Comparison of ENCODE assay signal across 11 cellular contexts in the genomic region with DNA sequence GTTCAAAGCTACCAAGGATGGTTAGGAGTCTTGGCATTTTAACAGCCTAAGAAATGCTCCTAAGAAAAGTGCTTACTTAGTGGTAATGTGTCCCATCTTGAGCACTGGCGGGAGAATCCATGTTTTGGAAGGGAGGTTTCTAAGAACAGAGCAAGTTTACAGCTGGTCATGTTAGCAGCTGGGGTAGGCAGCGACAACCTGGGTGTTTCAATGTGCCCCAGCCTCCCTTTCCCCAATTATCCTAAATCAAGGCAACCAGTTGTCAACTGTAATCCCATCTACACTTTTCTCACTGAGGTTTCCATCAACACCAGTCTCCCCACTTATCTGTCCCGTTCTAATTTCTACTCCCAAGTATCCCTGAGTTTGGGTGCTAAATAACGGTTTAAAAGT. TPM values are rescaled to one million over a fixed set of nuclear protein-coding genes. Genes with fewer than 3 reads are reported as not detected.
DNase-seq lines count a peak whose midpoint lies in the region; ATAC-seq and TF ChIP-seq lines count a peak whose summit lies in the region.
"Had no signal": no experiment of that assay in that cellular context is flagged by ENCODE, and none has a peak within 500 bp of the region (broad histone marks: within the 10 kb centered on the region; RNA-seq: fewer than 3 reads in every experiment).

No MANE protein-coding gene starts in this region.

- H3K9me3 Mint-ChIP-seq in activated T-cell treated with anti-CD3 and anti-CD28 coated beads, Interleukin-2, amount 50 U/mL, for 4 hours, result no peaks in the 10 kb centered on the region

- ATAC-seq in activated T-cell treated with anti-CD3 and anti-CD28 coated beads, Interleukin-2, amount 50 U/mL, for 4 hours, result no peak
- no peak for ATAC-seq in lower lobe of right lung
- ATAC-seq in thoracic aorta (ENCODE audit: insufficient number of reproducible peaks, low FRiP score, low read depth), result no peak
- ATAC-seq in esophagus mucosa, result no peak

- H3K9ac ChIP-seq in adipocyte (ENCODE audit: low read length), result peak overlapping the region; percentile 93

- no peaks in the 10 kb centered on the region for H3K36me3 ChIP-seq in adipocyte (ENCODE audit: control insufficient read depth, insufficient read depth, low read length, severe bottlenecking)
- no peaks in the 10 kb centered on the region for H3K36me3 ChIP-seq in lower lobe of right lung
- H3K36me3 ChIP-seq in thoracic aorta, result no peaks in the 10 kb centered on the region
- H3K36me3 ChIP-seq: right atrium auricular region had no signal

- H3K9me3 ChIP-seq in adipocyte (ENCODE audit: control insufficient read depth, low read length), result no peaks in the 10 kb centered on the region
- no peaks in the 10 kb centered on the region for H3K9me3 ChIP-seq in lower lobe of right lung
- H3K9me3 ChIP-seq in thoracic aorta, result no peaks in the 10 kb centered on the region
- H3K9me3 ChIP-seq: right atrium auricular region had no signal

- peaks cover 29% of the 10 kb centered on the region for H3K4me1 Mint-ChIP-seq in activated T-cell treated with anti-CD3 and anti-CD28 coated beads, Interleukin-2, amount 50 U/mL, for 4 hours (ENCODE audit: low read depth)

- intact Hi-C loops in lower lobe of right lung (cut with DNase I), result no loop called here

- TF ChIP-seq CTCF in lower lobe of right lung (IDR thresholded peaks at IDR 0.05) (no peak), thoracic aorta (IDR thresholded peaks at IDR 0.05) (no peak)

- H3K27me3 Mint-ChIP-seq in activated T-cell treated with anti-CD3 and anti-CD28 coated beads, Interleukin-2, amount 50 U/mL, for 4 hours (ENCODE audit: low read depth), result peaks cover 49% of the 10 kb centered on the region

- H3K27ac ChIP-seq in lower lobe of right lung, result peak overlapping the region; percentile 98
- H3K27ac ChIP-seq in thoracic aorta, result peak overlapping the region; percentile 95 to 100

- H3K4me3 ChIP-seq in adipocyte (ENCODE audit: low read length) (peak overlapping the region; percentile 91), lower lobe of right lung (peak overlapping the region; percentile 81), thoracic aorta (peak overlapping the region; percentile 96)

- DNase-seq in activated T-cell treated with anti-CD3 and anti-CD28 coated beads, Interleukin-2, amount 50 U/mL, for 4 hours, result no peak
- no peak for DNase-seq in activated T-cell treated with anti-CD3 and anti-CD28 coated beads, Interleukin-2, amount 50 U/mL, for 1 hour
- DNase-seq in adipocyte (ENCODE audit: low read depth), result no peak
- no peak for DNase-seq in lower lobe of right lung
- no peak for DNase-seq in thoracic aorta (ENCODE audit: low spot score)
- no peak for DNase-seq in UCSD-AML1 (lab: John Stamatoyannopoulos, UW; ENCODE audit: unreplicated experiment)
- no peak for DNase-seq in HUDEP-2 (lab: John Stamatoyannopoulos, UW; ENCODE audit: unreplicated experiment in 76 of 76)
- DNase-seq: activated effector memory CD4-positive, alpha-beta T cell treated with anti-CD3 and anti-CD28 coated beads, Interleukin-2, amount 50 U/mL, for 16 hours had no signal

- H3K4me3 Mint-ChIP-seq in activated T-cell treated with anti-CD3 and anti-CD28 coated beads, Interleukin-2, amount 50 U/mL, for 4 hours, result peak overlapping the region; percentile 56

- H3K4me1 ChIP-seq in adipocyte (ENCODE audit: control insufficient read depth, insufficient read depth, low read length), result peaks cover 16% of the 10 kb centered on the region
- H3K4me1 ChIP-seq in lower lobe of right lung, result peaks cover 10% of the 10 kb centered on the region
- H3K4me1 ChIP-seq in thoracic aorta (ENCODE audit: control insufficient read depth in 1 of 2, low read depth in 2 of 2), result peaks cover 5 to 10% of the 10 kb centered on the region in 2 donors

- H3K36me3 Mint-ChIP-seq in activated T-cell treated with anti-CD3 and anti-CD28 coated beads, Interleukin-2, amount 50 U/mL, for 4 hours (ENCODE audit: insufficient read depth), result no peaks in the 10 kb centered on the region
- H3K36me3 Mint-ChIP-seq: stimulated activated naive B cell treated with anti-CD40 and anti-IgM and Interleukin-4, amounts not matched to agents 10 μg/mL and 1 μg/mL and 100 μg/mL, for 72 hours had no signal

- H3K27me3 ChIP-seq in adipocyte (replicated peaks; ENCODE audit: control insufficient read depth, insufficient read depth, low read length), result no peaks in the 10 kb centered on the region
- no peaks in the 10 kb centered on the region for H3K27me3 ChIP-seq in lower lobe of right lung (ENCODE audit: low read depth)
- H3K27me3 ChIP-seq in thoracic aorta (replicated peaks; ENCODE audit: insufficient read depth), result no peaks in the 10 kb centered on the region
- H3K27me3 ChIP-seq: right atrium auricular region had no signal

RNA-seq across cellular contexts. Expression of a gene that starts 1.7 kb away (rescaled TPM):
- total RNA-seq in activated T-cell treated with anti-CD3 and anti-CD28 coated beads, Interleukin-2, amount 50 U/mL, for 4 hours, result under 1 TPM; 0.33 to 0.47 (median 0.38) TPM
- total RNA-seq in lower lobe of right lung (60.1 TPM), thoracic aorta (100 to 1,000 TPM; 237 to 253 TPM), esophagus mucosa (118 TPM)

Comparison
In these comparisons a context has a peak if more than half of its experiments do, and no peak if none do; other contexts are left out.
1. RNA of a gene that starts 1.7 kb away (total RNA-seq): 237 to 253 TPM in thoracic aorta, 118 TPM in esophagus mucosa (single experiment) and 60.1 TPM in lower lobe of right lung (single experiment); 0.33 to 0.47 TPM in activated T-cell treated with anti-CD3 and anti-CD28 coated beads, Interleukin-2, amount 50 U/mL, for 4 hours; every median in the first group is over 10 times any median in the second.
2. Peak in every context shown above with its lines, with median percentiles within 50 percentile points of each other: H3K4me3 ChIP-seq.